In the genomic region with DNA sequence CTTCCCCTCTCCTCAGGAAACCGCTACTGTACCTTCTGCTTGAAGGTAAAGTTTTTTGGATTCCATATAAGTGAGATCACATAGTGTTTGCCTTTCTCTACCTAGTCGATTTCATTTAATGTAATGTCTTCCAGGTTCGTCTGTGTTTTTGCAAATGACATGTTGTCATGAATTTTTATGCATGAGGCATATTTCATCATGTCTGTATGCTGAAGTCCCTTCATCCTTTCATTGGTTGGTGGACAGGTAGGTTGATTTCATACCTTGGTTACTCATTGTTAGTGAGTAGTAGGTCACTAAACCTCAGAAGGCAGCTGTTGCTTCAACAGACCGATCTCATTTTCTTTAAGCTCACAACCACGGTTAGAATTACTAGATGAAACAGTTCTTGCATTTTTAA, we compare ENCODE assay signal across 12 cellular contexts.
"Had no signal": no experiment of that assay in that cellular context is flagged by ENCODE, and none has a peak within 500 bp of the region (broad histone marks: within the 10 kb centered on the region; RNA-seq: fewer than 3 reads in every experiment).

No MANE protein-coding gene starts in this region.

- H3K4me3 ChIP-seq: heart left ventricle, ovary, uterus had no signal

- H3K27me3 ChIP-seq: ovary had no signal

- H3K9me3 ChIP-seq: heart left ventricle, ovary, uterus had no signal

- ATAC-seq: heart left ventricle, natural killer cell, right cardiac atrium had no signal

- FAIRE-seq: colon, frontal cortex, small intestine had no signal

- DNase-seq: heart left ventricle; hippocampal formation; natural killer cell; nucleus accumbens; ovary; right cardiac atrium; small intestine; stimulated activated CD4-positive, alpha-beta T cell treated with anti-CD3 and anti-CD28 coated beads, Interleukin-12 subunit alpha, Interleukin-12 subunit beta, amount 100 ng/mL, for 4 hours; stimulated activated naive CD4-positive, alpha-beta T cell treated with Interleukin-2 at 50 U/mL for 16 hours; uterus had no signal

- H3K36me3 ChIP-seq: heart left ventricle, ovary, uterus had no signal

- H3K4me1 ChIP-seq: uterus had no signal

- H3K27ac ChIP-seq: heart left ventricle, ovary, uterus had no signal
